In the genomic region with DNA sequence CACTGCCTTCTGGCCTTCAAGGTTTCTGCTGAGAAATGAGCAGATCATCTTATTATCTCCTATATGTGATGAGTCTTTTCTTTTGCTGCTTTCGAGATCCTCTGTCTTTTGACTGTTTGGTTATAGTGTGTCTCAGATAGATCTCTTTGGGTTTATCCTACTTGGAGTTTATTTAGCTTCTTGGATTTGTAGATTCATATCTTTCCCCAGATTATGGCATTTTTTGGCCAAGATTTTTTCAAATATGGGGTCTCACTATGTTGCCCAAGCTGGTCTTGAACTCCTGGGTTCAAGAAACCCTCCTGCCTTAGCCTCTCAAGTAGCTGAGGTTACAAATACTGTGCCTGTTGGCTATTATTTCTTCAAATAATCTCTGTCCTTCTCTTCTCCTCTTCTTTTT, we compare ENCODE assay signal across 33 cellular contexts.
"Had no signal": no experiment of that assay in that cellular context is flagged by ENCODE, and none has a peak within 500 bp of the region (broad histone marks: within the 10 kb centered on the region; RNA-seq: fewer than 3 reads in every experiment).

No MANE protein-coding gene starts in this region.

- H3K4me3 ChIP-seq: adrenal gland, ascending aorta, body of pancreas, breast epithelium, cardiac muscle cell had no signal

- ATAC-seq: activated naive CD4-positive, alpha-beta T cell treated with anti-CD3 and anti-CD28 coated beads, Interleukin-2, amount 50 U/mL, for 72 hours; activated naive CD8-positive, alpha-beta T cell treated with anti-CD3 and anti-CD28 coated beads, Interleukin-2, amount 50 U/mL, for 24 hours; activated T-cell treated with anti-CD3 and anti-CD28 coated beads, Interleukin-2, amount 50 U/mL, for 4 hours; activated T-cell treated with anti-CD3 and anti-CD28 coated beads, Interleukin-2, amount 50 U/mL, for 72 hours; activated T-helper 17 cell treated with anti-CD3 and anti-CD28 coated beads, Interleukin-2, amount 50 U/mL, for 72 hours; body of pancreas had no signal

- H3K27me3 ChIP-seq: adrenal gland, ascending aorta, body of pancreas, brain microvascular endothelial cell, breast epithelium, cardiac muscle cell had no signal

- FAIRE-seq: astrocyte, bronchial epithelial cell had no signal

- DNase-seq: activated effector memory CD4-positive, alpha-beta T cell treated with anti-CD3 and anti-CD28 coated beads, Interleukin-2, amount 50 U/mL, for 16 hours; activated effector memory CD4-positive, alpha-beta T cell treated with Interleukin-2 at 50 U/mL for 16 hours; activated gamma-delta T cell; activated gamma-delta T cell treated with Interleukin-2 at 50 U/mL for 16 hours; activated naive CD4-positive, alpha-beta T cell treated with anti-CD3 and anti-CD28 coated beads for 36 hours; activated naive CD4-positive, alpha-beta T cell treated with anti-CD3 and anti-CD28 coated beads, Interleukin-2, amount 10 ng/mL, durations not matched to agents 7 days and 5 days; activated naive CD4-positive, alpha-beta T cell treated with anti-CD3 and anti-CD28 coated beads, Interleukin-2, amount 50 U/mL, for 16 hours; activated naive CD4-positive, alpha-beta T cell treated with Interleukin-2 at 50 U/mL for 16 hours; activated naive CD8-positive, alpha-beta T cell treated with anti-CD3 and anti-CD28 coated beads for 36 hours; activated naive CD8-positive, alpha-beta T cell treated with anti-CD3 and anti-CD28 coated beads, Interleukin-2, amount 10 ng/mL, durations not matched to agents 7 days and 5 days; activated naive CD8-positive, alpha-beta T cell treated with anti-CD3 and anti-CD28 coated beads, Interleukin-2, amount 50 U/mL, for 24 hours; activated T-cell treated with anti-CD3 and anti-CD28 coated beads, Interleukin-2, amount 50 U/mL, for 1 hour; activated T-cell treated with anti-CD3 and anti-CD28 coated beads, Interleukin-2, amount 50 U/mL, for 24 hours; activated T-cell treated with anti-CD3 and anti-CD28 coated beads, Interleukin-2, amount 50 U/mL, for 4 hours; activated T-cell treated with anti-CD3 and anti-CD28 coated beads, Interleukin-2, amount 50 U/mL, for 48 hours; activated T-cell treated with anti-CD3 and anti-CD28 coated beads, Interleukin-2, amount 50 U/mL, for 72 hours; adrenal gland; amniotic stem cell; amygdala; anterior cingulate cortex; aorta; body of pancreas; brain microvascular endothelial cell; caudate nucleus; central memory CD4-positive, alpha-beta T cell; cerebellar nuclear complex had no signal

- H3K4me1 ChIP-seq: adrenal gland, ascending aorta, body of pancreas, breast epithelium had no signal

- H3K36me3 ChIP-seq: breast epithelium had no signal

- H3K27ac ChIP-seq: adrenal gland, ascending aorta, body of pancreas, brain microvascular endothelial cell, breast epithelium, cardiac muscle cell had no signal

- H3K9me3 ChIP-seq: adrenal gland, body of pancreas, breast epithelium had no signal
